9 cellular contexts compared by ENCODE assay signal in the genomic region with DNA sequence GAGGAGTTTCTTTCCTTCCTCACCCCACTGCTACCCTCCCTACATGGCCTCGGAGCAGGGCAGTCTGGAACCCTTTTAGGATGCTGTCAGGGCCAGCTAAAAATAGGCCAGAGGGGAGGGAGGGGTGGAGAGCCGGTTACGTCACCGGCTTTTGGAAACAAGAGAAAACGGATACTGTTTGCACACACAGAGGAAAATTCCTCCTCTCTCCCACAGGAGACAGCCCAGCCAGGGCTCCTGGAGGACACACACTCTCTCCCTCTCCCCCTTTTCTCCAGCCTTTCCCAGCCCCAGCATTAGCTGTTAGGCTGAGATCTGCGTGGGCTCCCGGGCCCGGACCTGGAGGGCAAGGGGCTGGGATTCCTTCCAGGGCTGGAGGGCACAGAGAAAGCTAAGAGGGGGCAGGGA. TPM values are rescaled to one million over a fixed set of nuclear protein-coding genes. Genes with fewer than 3 reads are reported as not detected.
DNase-seq lines count a peak whose midpoint lies in the region; ATAC-seq and TF ChIP-seq lines count a peak whose summit lies in the region.
"Had no signal": no experiment of that assay in that cellular context is flagged by ENCODE, and none has a peak within 500 bp of the region (broad histone marks: within the 10 kb centered on the region; RNA-seq: fewer than 3 reads in every experiment).

No MANE protein-coding gene starts in this region.

- peak overlapping the region; percentile 30 for H3K4me3 ChIP-seq in GM23248
- H3K4me3 ChIP-seq in cardiac muscle cell, result no peak overlapping the region

- no peak for ATAC-seq in activated T-helper 17 cell treated with anti-CD3 and anti-CD28 coated beads, Interleukin-2, amount 50 U/mL, for 72 hours (replicated peaks)
- ATAC-seq in HG03135 (IDR thresholded peaks at IDR 0.05; ENCODE audit: unreplicated experiment), result no peak
- ATAC-seq in activated CD8-positive, alpha-beta T cell treated with anti-CD3 and anti-CD28 coated beads for 36 hours, result no peak
- ATAC-seq in naive thymus-derived CD8-positive, alpha-beta T cell, result no peak

- peak overlapping the region; percentile 64 for H3K9ac ChIP-seq in GM23248

- H2AFZ ChIP-seq in GM23248, result peak overlapping the region; percentile 17; the same call in 1 of the 2 replicates

- H3K9me3 Mint-ChIP-seq in activated T-helper 17 cell treated with anti-CD3 and anti-CD28 coated beads, Interleukin-2, amount 50 U/mL, for 72 hours, result no peaks in the 10 kb centered on the region
- H3K9me3 Mint-ChIP-seq in activated CD8-positive, alpha-beta T cell treated with anti-CD3 and anti-CD28 coated beads for 36 hours, result peaks cover 2% of the 10 kb centered on the region
- H3K9me3 Mint-ChIP-seq in naive thymus-derived CD8-positive, alpha-beta T cell, result peaks cover 0 to 1% (median 0%) of the 10 kb centered on the region in 9 donors

- peaks cover 68% of the 10 kb centered on the region for H3K79me2 ChIP-seq in GM23248 (ENCODE audit: insufficient read depth)

- H3K4me1 ChIP-seq in GM23248 (ENCODE audit: insufficient read depth) (peaks cover 42% of the 10 kb centered on the region), cardiac muscle cell (ENCODE audit: low read depth) (peaks cover 42% of the 10 kb centered on the region)

- peaks cover 26% of the 10 kb centered on the region for H3K36me3 Mint-ChIP-seq in activated T-helper 17 cell treated with anti-CD3 and anti-CD28 coated beads, Interleukin-2, amount 50 U/mL, for 72 hours (ENCODE audit: low read depth)
- H3K36me3 Mint-ChIP-seq in activated CD8-positive, alpha-beta T cell treated with anti-CD3 and anti-CD28 coated beads for 36 hours (ENCODE audit: low read depth), result peaks cover 9% of the 10 kb centered on the region
- H3K36me3 Mint-ChIP-seq in naive thymus-derived CD8-positive, alpha-beta T cell, result peaks cover 0 to 27% (median 0%) of the 10 kb centered on the region in 3 donors

- H3K9me2 ChIP-seq in GM23248 (ENCODE audit: insufficient read depth), result no peaks in the 10 kb centered on the region

- CTCF ChIA-PET in activated CD8-positive, alpha-beta T cell treated with anti-CD3 and anti-CD28 coated beads for 36 hours (lab: Charles Lee), result interaction anchor here (2.2 kb wide), 2 partner anchors 10 to 50 kb away, joined by 5 to 12 read pairs; no protein-coding TSS in a partner anchor

- H3K4me1 Mint-ChIP-seq in activated T-helper 17 cell treated with anti-CD3 and anti-CD28 coated beads, Interleukin-2, amount 50 U/mL, for 72 hours, result peaks cover 11% of the 10 kb centered on the region
- peaks cover 42% of the 10 kb centered on the region for H3K4me1 Mint-ChIP-seq in activated CD8-positive, alpha-beta T cell treated with anti-CD3 and anti-CD28 coated beads for 36 hours (ENCODE audit: low read depth)
- H3K4me1 Mint-ChIP-seq in naive thymus-derived CD8-positive, alpha-beta T cell, result peaks cover 21 to 58% (median 49%) of the 10 kb centered on the region in 4 donors

- 0 to 1% methylated on average over 8 of the region's 8 CpGs for WGBS in GM23248 (ENCODE audit: low coverage in 1 of 2, low lambda C conversion rate in 2 of 2, missing lambda C conversion rate in 2 of 2), 2 experiments

- intact Hi-C loops in activated CD8-positive, alpha-beta T cell treated with anti-CD3 and anti-CD28 coated beads for 36 hours (cut with micrococcal nuclease), result no loop called here

- H3K9me3 ChIP-seq in GM23248 (ENCODE audit: low read depth) (no peaks in the 10 kb centered on the region), cardiac muscle cell (ENCODE audit: low read depth) (no peaks in the 10 kb centered on the region)

- H3K27ac ChIP-seq in GM23248 (peak overlapping the region; percentile 84), cardiac muscle cell (peak overlapping the region; percentile 93)
- H3K27ac ChIP-seq: HL-60 had no signal

- peak overlapping the region; percentile 52 for H3K4me2 ChIP-seq in GM23248 (ENCODE audit: unreplicated experiment)

- no peaks in the 10 kb centered on the region for H3K27me3 Mint-ChIP-seq in activated T-helper 17 cell treated with anti-CD3 and anti-CD28 coated beads, Interleukin-2, amount 50 U/mL, for 72 hours
- no peaks in the 10 kb centered on the region for H3K27me3 Mint-ChIP-seq in activated CD8-positive, alpha-beta T cell treated with anti-CD3 and anti-CD28 coated beads for 36 hours
- no peaks in the 10 kb centered on the region for H3K27me3 Mint-ChIP-seq in naive thymus-derived CD8-positive, alpha-beta T cell

- no peaks in the 10 kb centered on the region for H3K27me3 ChIP-seq in GM23248 (replicated peaks; ENCODE audit: insufficient read depth)
- no peaks in the 10 kb centered on the region for H3K27me3 ChIP-seq in cardiac muscle cell

- DNase-seq in GM23248 (peak; percentile 95), cardiac muscle cell (ENCODE audit: low read depth in 1 of 2, low spot score in 1 of 2) (peak; percentile 87 to 94), retina (peak; percentile 72)
- no peak for DNase-seq in central memory CD4-positive, alpha-beta T cell
- DNase-seq in activated CD8-positive, alpha-beta T cell treated with anti-CD3 and anti-CD28 coated beads for 36 hours, result no peak
- no peak for DNase-seq in naive thymus-derived CD8-positive, alpha-beta T cell

- H3K27ac Mint-ChIP-seq in activated T-helper 17 cell treated with anti-CD3 and anti-CD28 coated beads, Interleukin-2, amount 50 U/mL, for 72 hours, result peak overlapping the region; percentile 58
- no peak overlapping the region for H3K27ac Mint-ChIP-seq in activated CD8-positive, alpha-beta T cell treated with anti-CD3 and anti-CD28 coated beads for 36 hours
- H3K27ac Mint-ChIP-seq in naive thymus-derived CD8-positive, alpha-beta T cell, result peak overlapping the region in 1 of 10 donors; percentile 71

- peaks cover 16% of the 10 kb centered on the region; the same call in 1 of the 2 replicates for H3F3A ChIP-seq in GM23248 (ENCODE audit: insufficient read depth)

- POLR2A ChIA-PET in activated CD8-positive, alpha-beta T cell treated with anti-CD3 and anti-CD28 coated beads for 36 hours (lab: Charles Lee), result no interaction called here
- POLR2A ChIA-PET in naive thymus-derived CD8-positive, alpha-beta T cell (lab: Charles Lee), result interaction anchor here (1.3 to 14.2 kb wide), 2 partner anchors 25 to 41 kb away, joined by 3 to 430 read pairs; a partner anchor contains a TSS

- no peak for TF ChIP-seq CTCF in cardiac muscle cell (IDR thresholded peaks at IDR 0.05; ENCODE audit: low read depth, low read length)
- TF ChIP-seq CTCF in activated CD8-positive, alpha-beta T cell treated with anti-CD3 and anti-CD28 coated beads for 36 hours (IDR thresholded peaks at IDR 0.05), result no peak

- in situ Hi-C loops in GM23248 (cut with MboI), result no loop called here

- H4K20me1 ChIP-seq in GM23248 (ENCODE audit: insufficient read depth), result no peaks in the 10 kb centered on the region

- peaks cover 4% of the 10 kb centered on the region; the same call in 1 of the 2 replicates for H3K36me3 ChIP-seq in GM23248 (ENCODE audit: low read depth)
- no peaks in the 10 kb centered on the region for H3K36me3 ChIP-seq in cardiac muscle cell

- H3K4me3 Mint-ChIP-seq in activated T-helper 17 cell treated with anti-CD3 and anti-CD28 coated beads, Interleukin-2, amount 50 U/mL, for 72 hours, result no peak overlapping the region
- no peak overlapping the region for H3K4me3 Mint-ChIP-seq in activated CD8-positive, alpha-beta T cell treated with anti-CD3 and anti-CD28 coated beads for 36 hours
- peak overlapping the region in 1 of 10 donors; percentile 22 for H3K4me3 Mint-ChIP-seq in naive thymus-derived CD8-positive, alpha-beta T cell

RNA-seq across cellular contexts. Expression of a gene that starts 20.0 kb away (rescaled TPM):
- 13.3 and 26.4 TPM in 2 replicates for total RNA-seq in GM23248 (2014; rRNA removed; shearing (Covaris generic))
- polyA plus RNA-seq in GM23248 (2016; fragmentation: Nextera tagmentation; extraction: Ambion mirVana) (10.9 and 11.2 TPM in 2 replicates), cardiac muscle cell (122 and 126 TPM in 2 replicates)
- 1 to 10 TPM; 3.5 to 4.8 TPM for total RNA-seq in activated T-helper 17 cell treated with anti-CD3 and anti-CD28 coated beads, Interleukin-2, amount 50 U/mL, for 72 hours
- 103 and 138 TPM in 2 replicates for total RNA-seq in cardiac muscle cell
- 1 to 10 TPM; 3.9 to 4.3 TPM for total RNA-seq in activated CD8-positive, alpha-beta T cell treated with anti-CD3 and anti-CD28 coated beads for 36 hours
- total RNA-seq in naive thymus-derived CD8-positive, alpha-beta T cell, result 1 to 10 TPM; 1.6 to 2.5 TPM
- polyA plus RNA-seq in naive thymus-derived CD8-positive, alpha-beta T cell, result 1 to 10 TPM in 1 of 3 donors, under 1 TPM in 2; 0.31 to 2.0 (median 0.39) TPM

RNA-seq across cellular contexts. Expression of a gene that starts 34.2 kb away (rescaled TPM):
- total RNA-seq in GM23248 (2014; rRNA removed; shearing (Covaris generic)), result 12.8 and 13.2 TPM in 2 replicates
- 0.60 and 1.1 TPM in 2 replicates for polyA plus RNA-seq in GM23248 (2016; fragmentation: Nextera tagmentation; extraction: Ambion mirVana)
- total RNA-seq in activated T-helper 17 cell treated with anti-CD3 and anti-CD28 coated beads, Interleukin-2, amount 50 U/mL, for 72 hours, result 10 to 100 TPM; 17.0 to 38.2 TPM
- total RNA-seq in cardiac muscle cell, result 8.0 and 18.5 TPM in 2 replicates
- 0.78 and 1.8 TPM in 2 replicates for polyA plus RNA-seq in cardiac muscle cell
- 10 to 100 TPM; 23.7 to 26.4 TPM for total RNA-seq in activated CD8-positive, alpha-beta T cell treated with anti-CD3 and anti-CD28 coated beads for 36 hours
- 10 to 100 TPM; 29.0 to 30.7 TPM for total RNA-seq in naive thymus-derived CD8-positive, alpha-beta T cell
- polyA plus RNA-seq in naive thymus-derived CD8-positive, alpha-beta T cell, result 1 to 10 TPM; 1.6 to 4.4 (median 4.4) TPM

Comparison
In these comparisons a context has a peak if more than half of its experiments do, and no peak if none do; other contexts are left out.
1. DNase-seq: peak in GM23248 (single experiment), cardiac muscle cell (2 of 2) and retina (single experiment); none in central memory CD4-positive, alpha-beta T cell (single experiment), activated CD8-positive, alpha-beta T cell treated with anti-CD3 and anti-CD28 coated beads for 36 hours (single experiment) and naive thymus-derived CD8-positive, alpha-beta T cell (0 of 10).